ENCODE assay signal across 8 cellular contexts in genomic region chr6:17101422-17102257, GRCh38. TPM values are rescaled to one million over a fixed set of nuclear protein-coding genes. Genes with fewer than 3 reads are reported as not detected.
DNase-seq lines count a peak whose midpoint lies in the region; ATAC-seq and TF ChIP-seq lines count a peak whose summit lies in the region.

Gene STMND1, plus strand, starts transcription at chr6:17102050. Its CDS starts 208 bp downstream, at chr6:17102258.

- no peaks in the 10 kb centered on the region for H3K9me3 ChIP-seq in lower lobe of right lung
- no peaks in the 10 kb centered on the region for H3K9me3 ChIP-seq in uterus

- H3K36me3 ChIP-seq in lower lobe of right lung, result no peaks in the 10 kb centered on the region
- no peaks in the 10 kb centered on the region for H3K36me3 ChIP-seq in uterus

- intact Hi-C loops in lower lobe of right lung (cut with DNase I), result no loop called here
- intact Hi-C loops in uterus (cut with DNase I; ENCODE audit: low total_unique reads), result no loop called here

- H3K4me1 ChIP-seq in lower lobe of right lung (peaks cover 11% of the 10 kb centered on the region), uterus (no peaks in the 10 kb centered on the region)

- peak; percentile 62 to 85 for ATAC-seq in lower lobe of right lung
- ATAC-seq in GM21423 (IDR thresholded peaks at IDR 0.05; ENCODE audit: unreplicated experiment), result no peak

- TF ChIP-seq POLR2A in uterus (IDR thresholded peaks at IDR 0.05), result no peak

- H3K4me3 ChIP-seq in coronary artery (peak within 1 kb of the TSS; percentile 64), lower lobe of right lung (peak within 1 kb of the TSS; percentile 50), uterus (peak within 1 kb of the TSS; percentile 14 to 35)

- peaks cover 24% of the 10 kb centered on the region for H3K27me3 ChIP-seq in lower lobe of right lung (ENCODE audit: low read depth)
- H3K27me3 ChIP-seq in uterus, result no peaks in the 10 kb centered on the region

- no peak within 1 kb of the TSS for H3K27ac ChIP-seq in coronary artery
- H3K27ac ChIP-seq in lower lobe of right lung, result no peak within 1 kb of the TSS
- H3K27ac ChIP-seq in uterus, result no peak within 1 kb of the TSS

- TF ChIP-seq CTCF in coronary artery (IDR thresholded peaks at IDR 0.05), result no peak
- no peak for TF ChIP-seq CTCF in lower lobe of right lung (IDR thresholded peaks at IDR 0.05)
- TF ChIP-seq CTCF in uterus (IDR thresholded peaks at IDR 0.05), result no peak

- DNase-seq in activated CD8-positive, alpha-beta memory T cell treated with anti-CD3 and anti-CD28 coated beads for 24 hours, result peak; percentile 59
- DNase-seq in activated CD8-positive, alpha-beta memory T cell treated with anti-CD3 and anti-CD28 coated beads, Interleukin-2, amount 50 U/mL, for 48 hours, result no peak
- DNase-seq in NCI-H526 treated with DMSO at 0.1 percent for 48 hours (lab: John Stamatoyannopoulos, UW), result peak; percentile 82
- DNase-seq in coronary artery (ENCODE audit: low spot score), result no peak
- DNase-seq in lower lobe of right lung, result peak; percentile 64
- DNase-seq in uterus, result peak; percentile 41 to 43
- no peak for DNase-seq in NCI-H2107 (lab: John Stamatoyannopoulos, UW)

RNA-seq across cellular contexts. Expression of gene STMND1, which starts in this region (rescaled TPM):
- 4.9 TPM for total RNA-seq in lower lobe of right lung
- 1 to 10 TPM in 1 of 4 donors, not detected in 3; 1.4 TPM for total RNA-seq in uterus

Comparison
In these comparisons a context has a peak if more than half of its experiments do, and no peak if none do; other contexts are left out.
1. DNase-seq: peak in activated CD8-positive, alpha-beta memory T cell treated with anti-CD3 and anti-CD28 coated beads for 24 hours (single experiment), NCI-H526 treated with DMSO at 0.1 percent for 48 hours (single experiment), lower lobe of right lung (single experiment) and uterus (2 of 2); none in activated CD8-positive, alpha-beta memory T cell treated with anti-CD3 and anti-CD28 coated beads, Interleukin-2, amount 50 U/mL, for 48 hours (single experiment), coronary artery (single experiment) and NCI-H2107 (single experiment).
2. Peak in every context shown above with its lines, with median percentiles within 50 percentile points of each other: H3K4me3 ChIP-seq.